24 cellular contexts compared by ENCODE assay signal in the genomic region with DNA sequence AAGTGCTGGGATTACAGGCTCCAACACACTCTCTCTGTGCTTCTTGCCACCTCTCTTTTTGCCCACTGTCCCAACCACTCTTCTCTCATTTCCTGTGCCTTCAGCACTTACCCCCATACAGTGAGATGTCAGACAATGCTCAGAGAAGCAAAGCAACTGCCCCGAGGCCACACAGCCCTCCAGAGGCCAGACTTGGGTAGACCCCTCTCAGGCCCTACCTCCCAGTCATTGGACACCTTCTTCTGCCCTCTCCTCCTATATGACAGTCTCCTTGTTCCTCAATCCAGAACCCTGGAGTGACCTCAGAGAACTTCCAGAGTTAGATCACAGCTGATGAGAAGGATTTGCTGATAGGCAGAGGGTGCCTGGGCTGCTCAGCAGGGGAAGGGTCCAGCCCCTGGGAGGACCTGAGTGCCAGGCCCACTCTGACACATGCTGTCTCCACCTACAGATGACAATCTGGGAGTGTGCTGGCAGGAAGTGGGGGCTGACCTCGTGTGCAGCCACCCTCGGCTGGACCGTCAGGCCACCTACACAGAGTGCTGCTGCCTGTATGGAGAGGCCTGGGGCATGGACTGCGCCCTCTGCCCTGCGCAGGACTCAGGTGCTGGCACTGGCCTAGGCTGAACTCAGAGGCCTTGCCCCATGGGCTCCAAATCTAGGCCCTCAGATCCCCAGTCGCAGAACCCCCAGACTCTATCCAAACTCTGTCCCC. TPM values are rescaled to one million over a fixed set of nuclear protein-coding genes. Genes with fewer than 3 reads are reported as not detected.
DNase-seq lines count a peak whose midpoint lies in the region; ATAC-seq and TF ChIP-seq lines count a peak whose summit lies in the region.
"Had no signal": no experiment of that assay in that cellular context is flagged by ENCODE, and none has a peak within 500 bp of the region (broad histone marks: within the 10 kb centered on the region; RNA-seq: fewer than 3 reads in every experiment).

No MANE protein-coding gene starts in this region.

- H3K27ac Mint-ChIP-seq in stimulated activated naive CD8-positive, alpha-beta T cell treated with anti-CD3 and anti-CD28 coated beads, Interleukin-15, Interleukin-2, amounts not matched to agents 100 ng/mL and 50 ng/mL, for 24 hours: peak overlapping the region; percentile 78
- peak overlapping the region; percentile 77 for H3K27ac Mint-ChIP-seq in activated T-helper 17 cell treated with anti-CD3 and anti-CD28 coated beads, Interleukin-2, amount 50 U/mL, for 72 hours
- peak overlapping the region; percentile 2 for H3K27ac Mint-ChIP-seq in memory B cell

- 75% methylated on average over 7 of the region's 7 CpGs for WGBS in prostate gland

- no peak for TF ChIP-seq CTCF in prostate gland (IDR thresholded peaks at IDR 0.05)

- no peak for DNase-seq in stimulated activated naive CD8-positive, alpha-beta T cell treated with anti-CD3 and anti-CD28 coated beads, Interleukin-15, Interleukin-2, amounts not matched to agents 100 U/mL and 50 U/mL, for 24 hours
- no peak for DNase-seq in memory B cell (ENCODE audit: low spot score in 2 of 2)
- no peak for DNase-seq in prostate gland (ENCODE audit: low spot score)
- DNase-seq in H4 (ENCODE audit: low spot score): no peak
- DNase-seq: activated CD4-positive, CD25-positive, alpha-beta regulatory T cell treated with anti-CD3 and anti-CD28 coated beads, Interleukin-2, amount 50 U/mL, for 72 hours; activated T-cell treated with anti-CD3 and anti-CD28 coated beads, Interleukin-2, amount 50 U/mL, for 4 hours; aorta; DMS153; GOT3; hypothalamus; KG1; left cardiac atrium; mucosa of descending colon; NCI-H2081; NCI-H510A treated with DMSO at 0.1 percent for 48 hours; nucleus accumbens; SIG-M5; stimulated activated CD4-positive, alpha-beta T cell treated with anti-CD3 and anti-CD28 coated beads, Interleukin-2, amount 100 ng/mL, for 24 hours; T-helper 9 cell; testis had no signal

- intact Hi-C loops in prostate gland (cut with DNase I): no loop called here

- H3K4me1 Mint-ChIP-seq in stimulated activated naive CD8-positive, alpha-beta T cell treated with anti-CD3 and anti-CD28 coated beads, Interleukin-15, Interleukin-2, amounts not matched to agents 100 ng/mL and 50 ng/mL, for 24 hours (ENCODE audit: low read depth): peaks cover 12% of the 10 kb centered on the region
- peaks cover 25% of the 10 kb centered on the region for H3K4me1 Mint-ChIP-seq in activated T-helper 17 cell treated with anti-CD3 and anti-CD28 coated beads, Interleukin-2, amount 50 U/mL, for 72 hours
- H3K4me1 Mint-ChIP-seq in memory B cell: peaks cover 4% of the 10 kb centered on the region

- no peak for ATAC-seq in stimulated activated naive CD8-positive, alpha-beta T cell treated with anti-CD3 and anti-CD28 coated beads, Interleukin-15, Interleukin-2, amounts not matched to agents 100 U/mL and 50 U/mL, for 24 hours
- peak; percentile 20 for ATAC-seq in activated T-helper 17 cell treated with anti-CD3 and anti-CD28 coated beads, Interleukin-2, amount 50 U/mL, for 72 hours (replicated peaks)
- no peak for ATAC-seq in memory B cell (ENCODE audit: low read depth)
- no peak for ATAC-seq in GM21619 (IDR thresholded peaks at IDR 0.05; ENCODE audit: unreplicated experiment)
- ATAC-seq: activated T-cell treated with anti-CD3 and anti-CD28 coated beads, Interleukin-2, amount 50 U/mL, for 4 hours; left cardiac atrium; mucosa of descending colon had no signal

- H3K27ac ChIP-seq in prostate gland: no peak overlapping the region
- H3K27ac ChIP-seq: BLaER1, testis had no signal

- H3K4me3 Mint-ChIP-seq in stimulated activated naive CD8-positive, alpha-beta T cell treated with anti-CD3 and anti-CD28 coated beads, Interleukin-15, Interleukin-2, amounts not matched to agents 100 ng/mL and 50 ng/mL, for 24 hours: no peak overlapping the region
- no peak overlapping the region for H3K4me3 Mint-ChIP-seq in activated T-helper 17 cell treated with anti-CD3 and anti-CD28 coated beads, Interleukin-2, amount 50 U/mL, for 72 hours
- no peak overlapping the region for H3K4me3 Mint-ChIP-seq in memory B cell
- H3K4me3 Mint-ChIP-seq: activated T-cell treated with anti-CD3 and anti-CD28 coated beads, Interleukin-2, amount 50 U/mL, for 4 hours had no signal

- no peak overlapping the region for H3K4me3 ChIP-seq in prostate gland
- H3K4me3 ChIP-seq: BLaER1, mucosa of descending colon, testis had no signal

- TF ChIP-seq POLR2A in prostate gland (IDR thresholded peaks at IDR 0.05): no peak

- H3K27me3 ChIP-seq in prostate gland (replicated peaks; ENCODE audit: insufficient read depth): no peaks in the 10 kb centered on the region
- H3K27me3 ChIP-seq: BLaER1, testis had no signal

- no peaks in the 10 kb centered on the region for H3K27me3 Mint-ChIP-seq in stimulated activated naive CD8-positive, alpha-beta T cell treated with anti-CD3 and anti-CD28 coated beads, Interleukin-15, Interleukin-2, amounts not matched to agents 100 ng/mL and 50 ng/mL, for 24 hours
- H3K27me3 Mint-ChIP-seq in activated T-helper 17 cell treated with anti-CD3 and anti-CD28 coated beads, Interleukin-2, amount 50 U/mL, for 72 hours: no peaks in the 10 kb centered on the region
- H3K27me3 Mint-ChIP-seq in memory B cell: no peaks in the 10 kb centered on the region

- H3K36me3 Mint-ChIP-seq in stimulated activated naive CD8-positive, alpha-beta T cell treated with anti-CD3 and anti-CD28 coated beads, Interleukin-15, Interleukin-2, amounts not matched to agents 100 ng/mL and 50 ng/mL, for 24 hours (ENCODE audit: low read depth): peaks cover 54% of the 10 kb centered on the region
- peaks cover 95% of the 10 kb centered on the region for H3K36me3 Mint-ChIP-seq in activated T-helper 17 cell treated with anti-CD3 and anti-CD28 coated beads, Interleukin-2, amount 50 U/mL, for 72 hours (ENCODE audit: low read depth)
- H3K36me3 Mint-ChIP-seq in memory B cell: peaks cover 32% of the 10 kb centered on the region

- H3K9me3 ChIP-seq in prostate gland: no peaks in the 10 kb centered on the region
- H3K9me3 ChIP-seq: BLaER1, mucosa of descending colon, testis had no signal

- no peaks in the 10 kb centered on the region for H3K4me1 ChIP-seq in prostate gland (replicated peaks)
- H3K4me1 ChIP-seq: BLaER1, testis had no signal

- H3K36me3 ChIP-seq in prostate gland: peaks cover 6 to 7% of the 10 kb centered on the region in 2 donors

- H3K9me3 Mint-ChIP-seq in stimulated activated naive CD8-positive, alpha-beta T cell treated with anti-CD3 and anti-CD28 coated beads, Interleukin-15, Interleukin-2, amounts not matched to agents 100 ng/mL and 50 ng/mL, for 24 hours: no peaks in the 10 kb centered on the region
- no peaks in the 10 kb centered on the region for H3K9me3 Mint-ChIP-seq in activated T-helper 17 cell treated with anti-CD3 and anti-CD28 coated beads, Interleukin-2, amount 50 U/mL, for 72 hours
- H3K9me3 Mint-ChIP-seq in memory B cell: no peaks in the 10 kb centered on the region
- H3K9me3 Mint-ChIP-seq: activated T-cell treated with anti-CD3 and anti-CD28 coated beads, Interleukin-2, amount 50 U/mL, for 4 hours had no signal

RNA-seq across cellular contexts. Expression of a gene that starts 24.4 kb away (rescaled TPM):
- 100 to 1,000 TPM; 117 to 331 TPM for total RNA-seq in activated T-helper 17 cell treated with anti-CD3 and anti-CD28 coated beads, Interleukin-2, amount 50 U/mL, for 72 hours
- 100 to 1,000 TPM; 160 to 500 TPM for total RNA-seq in prostate gland
- 4.7 and 5.6 TPM in 2 replicates for total RNA-seq in H4 (2014; rRNA removed; shearing (Covaris generic))

RNA-seq across cellular contexts. Expression of a gene that starts 48.9 kb away (rescaled TPM):
- 100 to 1,000 TPM; 113 to 126 TPM for total RNA-seq in activated T-helper 17 cell treated with anti-CD3 and anti-CD28 coated beads, Interleukin-2, amount 50 U/mL, for 72 hours
- 10 to 100 TPM; 54.6 to 91.6 TPM for total RNA-seq in prostate gland
- 26.6 and 30.9 TPM in 2 replicates for total RNA-seq in H4 (2014; rRNA removed; shearing (Covaris generic))

Comparison
In these comparisons a context has a peak if more than half of its experiments do, and no peak if none do; other contexts are left out.
1. H3K27ac Mint-ChIP-seq: peak in every context shown above with its lines; median percentile 78 in stimulated activated naive CD8-positive, alpha-beta T cell treated with anti-CD3 and anti-CD28 coated beads, Interleukin-15, Interleukin-2, amounts not matched to agents 100 ng/mL and 50 ng/mL, for 24 hours; 77 in activated T-helper 17 cell treated with anti-CD3 and anti-CD28 coated beads, Interleukin-2, amount 50 U/mL, for 72 hours; 2 in memory B cell.
2. RNA of a gene that starts 24.4 kb away (total RNA-seq): 160 to 500 TPM in prostate gland and 117 to 331 TPM in activated T-helper 17 cell treated with anti-CD3 and anti-CD28 coated beads, Interleukin-2, amount 50 U/mL, for 72 hours; 4.7 to 5.6 TPM in H4; every median in the first group is over 10 times any median in the second.